Comparison of ENCODE assay signal across 1 cellular context in the genomic region with DNA sequence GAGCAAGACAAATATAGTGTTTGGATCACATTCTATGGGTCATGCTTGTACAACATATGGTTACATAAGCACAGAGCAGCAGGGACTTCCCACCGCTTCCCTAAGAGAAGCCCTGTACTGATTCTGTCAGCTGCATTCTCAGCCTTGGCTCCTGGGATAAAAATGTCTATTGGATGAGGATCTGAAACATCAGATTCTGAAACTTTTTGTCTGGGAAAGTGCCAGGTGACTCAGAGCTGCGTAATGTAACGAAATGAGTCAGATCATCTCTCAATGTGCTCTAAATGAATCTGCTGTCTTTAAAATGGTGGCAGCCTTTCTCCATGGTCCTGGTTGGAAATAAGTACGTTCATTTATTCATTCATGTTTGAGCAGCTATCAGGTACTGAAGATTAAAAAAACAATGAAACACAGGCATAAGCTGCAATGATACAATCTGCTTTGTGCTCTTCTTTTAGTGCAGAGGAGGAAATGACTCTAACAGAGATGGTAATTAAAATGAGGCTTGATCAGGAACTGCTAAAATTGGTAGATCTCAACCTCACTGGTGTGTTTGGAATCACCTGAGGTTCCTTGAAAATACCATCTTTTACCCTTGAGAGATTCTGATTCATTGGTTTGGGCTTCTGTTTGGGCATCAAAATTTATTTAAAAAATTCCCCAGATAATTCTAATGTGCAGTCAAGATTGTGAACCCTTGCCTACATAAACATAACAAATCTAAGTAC.
TF ChIP-seq lines count a peak whose summit lies in the region.

No MANE protein-coding gene starts in this region.

TF ChIP-seq in GM12878, 131 proteins besides CTCF, POLR2A, EP300 and RAD21 (continued from another document and continues in another):
- TF ChIP-seq, protein P1, sequence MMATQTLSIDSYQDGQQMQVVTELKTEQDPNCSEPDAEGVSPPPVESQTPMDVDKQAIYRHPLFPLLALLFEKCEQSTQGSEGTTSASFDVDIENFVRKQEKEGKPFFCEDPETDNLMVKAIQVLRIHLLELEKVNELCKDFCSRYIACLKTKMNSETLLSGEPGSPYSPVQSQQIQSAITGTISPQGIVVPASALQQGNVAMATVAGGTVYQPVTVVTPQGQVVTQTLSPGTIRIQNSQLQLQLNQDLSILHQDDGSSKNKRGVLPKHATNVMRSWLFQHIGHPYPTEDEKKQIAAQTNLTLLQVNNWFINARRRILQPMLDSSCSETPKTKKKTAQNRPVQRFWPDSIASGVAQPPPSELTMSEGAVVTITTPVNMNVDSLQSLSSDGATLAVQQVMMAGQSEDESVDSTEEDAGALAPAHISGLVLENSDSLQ (IDR thresholded peaks at IDR 0.05) = no peak
- TF ChIP-seq KLF5 (IDR thresholded peaks at IDR 0.05; ENCODE audit: partially characterized antibody) = no peak
- no peak for TF ChIP-seq FOXK2 (IDR thresholded peaks at IDR 0.05)
- TF ChIP-seq NR2C2 (IDR thresholded peaks at IDR 0.05; ENCODE audit: borderline replicate concordance, control insufficient read depth, insufficient read length, low read depth) = no peak
- peak; percentile 99 for TF ChIP-seq IRF4 (IDR thresholded peaks at IDR 0.05; ENCODE audit: low read depth, low read length)
- TF ChIP-seq, protein P2, sequence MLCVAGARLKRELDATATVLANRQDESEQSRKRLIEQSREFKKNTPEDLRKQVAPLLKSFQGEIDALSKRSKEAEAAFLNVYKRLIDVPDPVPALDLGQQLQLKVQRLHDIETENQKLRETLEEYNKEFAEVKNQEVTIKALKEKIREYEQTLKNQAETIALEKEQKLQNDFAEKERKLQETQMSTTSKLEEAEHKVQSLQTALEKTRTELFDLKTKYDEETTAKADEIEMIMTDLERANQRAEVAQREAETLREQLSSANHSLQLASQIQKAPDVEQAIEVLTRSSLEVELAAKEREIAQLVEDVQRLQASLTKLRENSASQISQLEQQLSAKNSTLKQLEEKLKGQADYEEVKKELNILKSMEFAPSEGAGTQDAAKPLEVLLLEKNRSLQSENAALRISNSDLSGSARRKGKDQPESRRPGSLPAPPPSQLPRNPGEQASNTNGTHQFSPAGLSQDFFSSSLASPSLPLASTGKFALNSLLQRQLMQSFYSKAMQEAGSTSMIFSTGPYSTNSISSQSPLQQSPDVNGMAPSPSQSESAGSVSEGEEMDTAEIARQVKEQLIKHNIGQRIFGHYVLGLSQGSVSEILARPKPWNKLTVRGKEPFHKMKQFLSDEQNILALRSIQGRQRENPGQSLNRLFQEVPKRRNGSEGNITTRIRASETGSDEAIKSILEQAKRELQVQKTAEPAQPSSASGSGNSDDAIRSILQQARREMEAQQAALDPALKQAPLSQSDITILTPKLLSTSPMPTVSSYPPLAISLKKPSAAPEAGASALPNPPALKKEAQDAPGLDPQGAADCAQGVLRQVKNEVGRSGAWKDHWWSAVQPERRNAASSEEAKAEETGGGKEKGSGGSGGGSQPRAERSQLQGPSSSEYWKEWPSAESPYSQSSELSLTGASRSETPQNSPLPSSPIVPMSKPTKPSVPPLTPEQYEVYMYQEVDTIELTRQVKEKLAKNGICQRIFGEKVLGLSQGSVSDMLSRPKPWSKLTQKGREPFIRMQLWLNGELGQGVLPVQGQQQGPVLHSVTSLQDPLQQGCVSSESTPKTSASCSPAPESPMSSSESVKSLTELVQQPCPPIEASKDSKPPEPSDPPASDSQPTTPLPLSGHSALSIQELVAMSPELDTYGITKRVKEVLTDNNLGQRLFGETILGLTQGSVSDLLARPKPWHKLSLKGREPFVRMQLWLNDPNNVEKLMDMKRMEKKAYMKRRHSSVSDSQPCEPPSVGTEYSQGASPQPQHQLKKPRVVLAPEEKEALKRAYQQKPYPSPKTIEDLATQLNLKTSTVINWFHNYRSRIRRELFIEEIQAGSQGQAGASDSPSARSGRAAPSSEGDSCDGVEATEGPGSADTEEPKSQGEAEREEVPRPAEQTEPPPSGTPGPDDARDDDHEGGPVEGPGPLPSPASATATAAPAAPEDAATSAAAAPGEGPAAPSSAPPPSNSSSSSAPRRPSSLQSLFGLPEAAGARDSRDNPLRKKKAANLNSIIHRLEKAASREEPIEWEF (IDR thresholded peaks at IDR 0.05; ENCODE audit: insufficient replicate concordance, low read depth, low read length) = no peak
- peak; percentile 76 for TF ChIP-seq BMI1 (IDR thresholded peaks at IDR 0.05; ENCODE audit: borderline replicate concordance)
- TF ChIP-seq CREM (IDR thresholded peaks at IDR 0.05; ENCODE audit: low read depth) = peak; percentile 90
- no peak for TF ChIP-seq SREBF2 (IDR thresholded peaks at IDR 0.05; ENCODE audit: low read length)
- peak; percentile 92; the same call in 1 of the 2 replicates for TF ChIP-seq FOXM1 (IDR thresholded peaks at IDR 0.05; ENCODE audit: low read depth, low read length)
- no peak for TF ChIP-seq SMAD1 (IDR thresholded peaks at IDR 0.05; ENCODE audit: low read depth, partially characterized antibody)
- TF ChIP-seq, protein P3, sequence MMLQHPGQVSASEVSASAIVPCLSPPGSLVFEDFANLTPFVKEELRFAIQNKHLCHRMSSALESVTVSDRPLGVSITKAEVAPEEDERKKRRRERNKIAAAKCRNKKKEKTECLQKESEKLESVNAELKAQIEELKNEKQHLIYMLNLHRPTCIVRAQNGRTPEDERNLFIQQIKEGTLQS (IDR thresholded peaks at IDR 0.05; ENCODE audit: borderline replicate concordance, extremely low read depth, low read depth, low read length) = no peak
- TF ChIP-seq, protein P4, sequence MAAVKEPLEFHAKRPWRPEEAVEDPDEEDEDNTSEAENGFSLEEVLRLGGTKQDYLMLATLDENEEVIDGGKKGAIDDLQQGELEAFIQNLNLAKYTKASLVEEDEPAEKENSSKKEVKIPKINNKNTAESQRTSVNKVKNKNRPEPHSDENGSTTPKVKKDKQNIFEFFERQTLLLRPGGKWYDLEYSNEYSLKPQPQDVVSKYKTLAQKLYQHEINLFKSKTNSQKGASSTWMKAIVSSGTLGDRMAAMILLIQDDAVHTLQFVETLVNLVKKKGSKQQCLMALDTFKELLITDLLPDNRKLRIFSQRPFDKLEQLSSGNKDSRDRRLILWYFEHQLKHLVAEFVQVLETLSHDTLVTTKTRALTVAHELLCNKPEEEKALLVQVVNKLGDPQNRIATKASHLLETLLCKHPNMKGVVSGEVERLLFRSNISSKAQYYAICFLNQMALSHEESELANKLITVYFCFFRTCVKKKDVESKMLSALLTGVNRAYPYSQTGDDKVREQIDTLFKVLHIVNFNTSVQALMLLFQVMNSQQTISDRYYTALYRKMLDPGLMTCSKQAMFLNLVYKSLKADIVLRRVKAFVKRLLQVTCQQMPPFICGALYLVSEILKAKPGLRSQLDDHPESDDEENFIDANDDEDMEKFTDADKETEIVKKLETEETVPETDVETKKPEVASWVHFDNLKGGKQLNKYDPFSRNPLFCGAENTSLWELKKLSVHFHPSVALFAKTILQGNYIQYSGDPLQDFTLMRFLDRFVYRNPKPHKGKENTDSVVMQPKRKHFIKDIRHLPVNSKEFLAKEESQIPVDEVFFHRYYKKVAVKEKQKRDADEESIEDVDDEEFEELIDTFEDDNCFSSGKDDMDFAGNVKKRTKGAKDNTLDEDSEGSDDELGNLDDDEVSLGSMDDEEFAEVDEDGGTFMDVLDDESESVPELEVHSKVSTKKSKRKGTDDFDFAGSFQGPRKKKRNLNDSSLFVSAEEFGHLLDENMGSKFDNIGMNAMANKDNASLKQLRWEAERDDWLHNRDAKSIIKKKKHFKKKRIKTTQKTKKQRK (IDR thresholded peaks at IDR 0.05; ENCODE audit: low read depth, low read length) = no peak
- TF ChIP-seq KAT2A (conservative IDR thresholded peaks at IDR 0.05; ENCODE audit: control insufficient read depth, low read depth, low read length) = no peak
- peak; percentile 87 for TF ChIP-seq SPI1 (IDR thresholded peaks at IDR 0.05; ENCODE audit: borderline replicate concordance, insufficient read depth, low read depth, low read length)
- TF ChIP-seq JUND (IDR thresholded peaks at IDR 0.05; ENCODE audit: low read depth, low read length) = peak; percentile 72
- no peak for TF ChIP-seq NFYA (IDR thresholded peaks at IDR 0.05; ENCODE audit: borderline replicate concordance, low read depth, low read length)
- no peak for TF ChIP-seq MXI1 (IDR thresholded peaks at IDR 0.05; ENCODE audit: low read depth, low read length)
- peak; percentile 81 for TF ChIP-seq MTA2 (IDR thresholded peaks at IDR 0.05; ENCODE audit: low read depth)
- TF ChIP-seq, protein P5, sequence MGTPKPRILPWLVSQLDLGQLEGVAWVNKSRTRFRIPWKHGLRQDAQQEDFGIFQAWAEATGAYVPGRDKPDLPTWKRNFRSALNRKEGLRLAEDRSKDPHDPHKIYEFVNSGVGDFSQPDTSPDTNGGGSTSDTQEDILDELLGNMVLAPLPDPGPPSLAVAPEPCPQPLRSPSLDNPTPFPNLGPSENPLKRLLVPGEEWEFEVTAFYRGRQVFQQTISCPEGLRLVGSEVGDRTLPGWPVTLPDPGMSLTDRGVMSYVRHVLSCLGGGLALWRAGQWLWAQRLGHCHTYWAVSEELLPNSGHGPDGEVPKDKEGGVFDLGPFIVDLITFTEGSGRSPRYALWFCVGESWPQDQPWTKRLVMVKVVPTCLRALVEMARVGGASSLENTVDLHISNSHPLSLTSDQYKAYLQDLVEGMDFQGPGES (IDR thresholded peaks at IDR 0.05) = no peak
- TF ChIP-seq IKZF1 (conservative IDR thresholded peaks at IDR 0.05) = peak; percentile 95
- TF ChIP-seq, protein P6, sequence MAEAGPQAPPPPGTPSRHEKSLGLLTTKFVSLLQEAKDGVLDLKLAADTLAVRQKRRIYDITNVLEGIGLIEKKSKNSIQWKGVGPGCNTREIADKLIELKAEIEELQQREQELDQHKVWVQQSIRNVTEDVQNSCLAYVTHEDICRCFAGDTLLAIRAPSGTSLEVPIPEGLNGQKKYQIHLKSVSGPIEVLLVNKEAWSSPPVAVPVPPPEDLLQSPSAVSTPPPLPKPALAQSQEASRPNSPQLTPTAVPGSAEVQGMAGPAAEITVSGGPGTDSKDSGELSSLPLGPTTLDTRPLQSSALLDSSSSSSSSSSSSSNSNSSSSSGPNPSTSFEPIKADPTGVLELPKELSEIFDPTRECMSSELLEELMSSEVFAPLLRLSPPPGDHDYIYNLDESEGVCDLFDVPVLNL (IDR thresholded peaks at IDR 0.05; ENCODE audit: low read depth, low read length) = no peak
- TF ChIP-seq CBX3 (IDR thresholded peaks at IDR 0.05; ENCODE audit: borderline replicate concordance, low read depth) = no peak
- TF ChIP-seq SMAD5 (IDR thresholded peaks at IDR 0.05; ENCODE audit: low read depth) = no peak
- TF ChIP-seq MEF2B (IDR thresholded peaks at IDR 0.05; ENCODE audit: partially characterized antibody, poor library complexity, severe bottlenecking) = no peak
- no peak for TF ChIP-seq ZNF622 (IDR thresholded peaks at IDR 0.05)
- TF ChIP-seq EED (IDR thresholded peaks at IDR 0.05; ENCODE audit: low read depth) = peak; percentile 100
- TF ChIP-seq CHD4 (IDR thresholded peaks at IDR 0.05) = no peak
- no peak for TF ChIP-seq CEBPB (IDR thresholded peaks at IDR 0.05; ENCODE audit: borderline replicate concordance in 1 of 2, low read depth in 2 of 2, low read length in 2 of 2)
- TF ChIP-seq HCFC1 (IDR thresholded peaks at IDR 0.05; ENCODE audit: low read length) = no peak
- peak in 1 of 2 experiments; percentile 87; a peak in 2 of 4 replicates for TF ChIP-seq SRF (IDR thresholded peaks at IDR 0.05; ENCODE audit: low read depth in 2 of 2, low read length in 2 of 2)
- no peak for TF ChIP-seq POLR2AphosphoS2 (IDR thresholded peaks at IDR 0.05; ENCODE audit: low read depth, low read length)
- peak; percentile 79 for TF ChIP-seq RUNX3 (IDR thresholded peaks at IDR 0.05; ENCODE audit: low read length)
- TF ChIP-seq, protein P7, sequence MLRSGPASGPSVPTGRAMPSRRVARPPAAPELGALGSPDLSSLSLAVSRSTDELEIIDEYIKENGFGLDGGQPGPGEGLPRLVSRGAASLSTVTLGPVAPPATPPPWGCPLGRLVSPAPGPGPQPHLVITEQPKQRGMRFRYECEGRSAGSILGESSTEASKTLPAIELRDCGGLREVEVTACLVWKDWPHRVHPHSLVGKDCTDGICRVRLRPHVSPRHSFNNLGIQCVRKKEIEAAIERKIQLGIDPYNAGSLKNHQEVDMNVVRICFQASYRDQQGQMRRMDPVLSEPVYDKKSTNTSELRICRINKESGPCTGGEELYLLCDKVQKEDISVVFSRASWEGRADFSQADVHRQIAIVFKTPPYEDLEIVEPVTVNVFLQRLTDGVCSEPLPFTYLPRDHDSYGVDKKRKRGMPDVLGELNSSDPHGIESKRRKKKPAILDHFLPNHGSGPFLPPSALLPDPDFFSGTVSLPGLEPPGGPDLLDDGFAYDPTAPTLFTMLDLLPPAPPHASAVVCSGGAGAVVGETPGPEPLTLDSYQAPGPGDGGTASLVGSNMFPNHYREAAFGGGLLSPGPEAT (IDR thresholded peaks at IDR 0.05; ENCODE audit: low read depth) = peak; percentile 85
- TF ChIP-seq POU2F2 (IDR thresholded peaks at IDR 0.05; ENCODE audit: borderline replicate concordance, low read depth, low read length) = peak; percentile 52; the same call in 1 of the 3 replicates
- no peak; the same call in 1 of the 2 replicates for TF ChIP-seq CBX5 (IDR thresholded peaks at IDR 0.05; ENCODE audit: low read depth)
- no peak for TF ChIP-seq EZH2 (IDR thresholded peaks at IDR 0.05; ENCODE audit: borderline replicate concordance, control insufficient read depth, low read depth, low read length)
- TF ChIP-seq RFX5 (IDR thresholded peaks at IDR 0.05; ENCODE audit: low read depth, low read length) = no peak
- TF ChIP-seq, protein P8, sequence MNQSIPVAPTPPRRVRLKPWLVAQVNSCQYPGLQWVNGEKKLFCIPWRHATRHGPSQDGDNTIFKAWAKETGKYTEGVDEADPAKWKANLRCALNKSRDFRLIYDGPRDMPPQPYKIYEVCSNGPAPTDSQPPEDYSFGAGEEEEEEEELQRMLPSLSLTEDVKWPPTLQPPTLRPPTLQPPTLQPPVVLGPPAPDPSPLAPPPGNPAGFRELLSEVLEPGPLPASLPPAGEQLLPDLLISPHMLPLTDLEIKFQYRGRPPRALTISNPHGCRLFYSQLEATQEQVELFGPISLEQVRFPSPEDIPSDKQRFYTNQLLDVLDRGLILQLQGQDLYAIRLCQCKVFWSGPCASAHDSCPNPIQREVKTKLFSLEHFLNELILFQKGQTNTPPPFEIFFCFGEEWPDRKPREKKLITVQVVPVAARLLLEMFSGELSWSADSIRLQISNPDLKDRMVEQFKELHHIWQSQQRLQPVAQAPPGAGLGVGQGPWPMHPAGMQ (IDR thresholded peaks at IDR 0.05; ENCODE audit: borderline replicate concordance) = no peak
- no peak for TF ChIP-seq RCOR1 (conservative IDR thresholded peaks at IDR 0.05; ENCODE audit: low read depth, low read length)
- peak; percentile 96 for TF ChIP-seq BCL11A (IDR thresholded peaks at IDR 0.05; ENCODE audit: low read depth, low read length)
- TF ChIP-seq SUPT20H (IDR thresholded peaks at IDR 0.05; ENCODE audit: borderline replicate concordance, control insufficient read depth, low read depth, low read length) = no peak
- TF ChIP-seq NFIC (IDR thresholded peaks at IDR 0.05; ENCODE audit: low read depth, low read length) = peak; percentile 99
- no peak for TF ChIP-seq SMARCA5 (IDR thresholded peaks at IDR 0.05)
- no peak for TF ChIP-seq SIN3A (IDR thresholded peaks at IDR 0.05; ENCODE audit: low read depth, low read length)
- peak in 1 of 2 experiments; percentile 67; a peak in 1 of 4 replicates for TF ChIP-seq ETV6 (conservative IDR thresholded peaks at IDR 0.05 in 1 of 2, IDR thresholded peaks at IDR 0.05 in 1 of 2; ENCODE audit: borderline replicate concordance in 1 of 2, low read depth in 1 of 2)
- peak; percentile 100 for TF ChIP-seq JUNB (IDR thresholded peaks at IDR 0.05)
